Comparison of ENCODE assay signal across 8 cellular contexts in the genomic region with DNA sequence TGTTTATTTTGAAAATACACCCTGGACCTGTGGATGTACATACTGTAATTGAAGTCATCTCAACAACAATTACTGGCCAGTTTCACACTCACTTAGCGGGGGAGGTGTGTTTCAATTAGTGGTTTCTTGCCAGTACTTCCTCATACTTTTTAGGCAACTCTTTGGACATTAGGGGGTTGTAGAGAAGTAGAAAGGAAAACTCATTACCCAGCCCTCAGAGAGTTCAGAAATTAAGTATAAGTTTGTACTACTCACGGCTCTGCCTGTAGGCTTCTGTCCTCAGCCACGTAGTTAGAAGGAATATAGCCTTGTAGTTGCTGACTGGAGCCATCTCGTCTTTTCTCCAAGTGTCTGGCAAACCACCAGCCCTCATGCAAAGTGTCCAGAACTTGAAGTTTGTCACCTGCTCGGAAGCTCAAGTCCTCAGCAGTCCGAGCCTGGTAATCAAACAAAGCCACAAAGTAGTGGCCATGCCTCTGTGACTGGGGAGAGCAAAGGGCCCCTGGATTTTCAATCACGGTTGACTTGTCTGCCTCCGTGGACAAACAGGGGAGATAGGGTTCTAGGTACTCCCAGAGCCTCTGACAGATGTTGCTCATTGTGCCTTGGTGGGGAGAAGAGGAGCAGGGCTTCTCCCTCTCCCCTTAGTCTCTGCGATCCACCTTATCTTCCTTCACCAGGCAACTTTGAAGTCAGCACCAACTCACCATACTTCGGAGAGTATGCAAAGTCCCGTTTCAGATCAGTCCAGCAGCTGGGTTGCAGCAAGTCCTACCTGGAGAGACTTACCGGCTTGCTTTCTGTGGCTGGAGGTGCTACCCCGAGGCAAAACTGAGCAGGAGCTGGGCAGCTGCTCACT. TPM values are rescaled to one million over a fixed set of nuclear protein-coding genes. Genes with fewer than 3 reads are reported as not detected.
DNase-seq lines count a peak whose midpoint lies in the region; ATAC-seq and TF ChIP-seq lines count a peak whose summit lies in the region.

No MANE protein-coding gene starts in this region.

- POLR2A ChIA-PET in PC-9 (lab: Charles Lee; ENCODE audit: unreplicated experiment) (interaction anchor here (0.6 to 1.4 kb wide), 5 partner anchors 17 to 1542 kb away, joined by 3 to 7 read pairs (median 3); partner anchors contain the start of genes GOPC and NT5DC1), T-cell (lab: Charles Lee) (no interaction called here)
- POLR2A ChIA-PET in CD8-positive, alpha-beta memory T cell (lab: Charles Lee), result no interaction called here

- no peaks in the 10 kb centered on the region for H3K36me3 Mint-ChIP-seq in CD8-positive, alpha-beta memory T cell
- no peaks in the 10 kb centered on the region for H3K36me3 Mint-ChIP-seq in T-cell

- H3K4me1 ChIP-seq in PC-9 (replicated peaks; ENCODE audit: insufficient read depth), result peaks cover 52% of the 10 kb centered on the region
- H3K4me1 ChIP-seq in hepatocyte (ENCODE audit: insufficient read depth), result peaks cover 6% of the 10 kb centered on the region
- no peaks in the 10 kb centered on the region for H3K4me1 ChIP-seq in upper lobe of right lung
- no peaks in the 10 kb centered on the region for H3K4me1 ChIP-seq in CD8-positive, alpha-beta memory T cell (ENCODE audit: insufficient read depth, low read length)

- no peaks in the 10 kb centered on the region for H3K4me1 Mint-ChIP-seq in CD8-positive, alpha-beta memory T cell
- no peaks in the 10 kb centered on the region for H3K4me1 Mint-ChIP-seq in T-cell

- H2AFZ ChIP-seq in PC-9 (peak overlapping the region; percentile 86), hepatocyte (peak overlapping the region; percentile 31)

- intact Hi-C loops in PC-9 (cut with micrococcal nuclease; ENCODE audit: unreplicated experiment), result loop anchor here (1.0 to 5.0 kb wide), 3 partner anchors 40 to 1058 kb away; partner anchors contain the start of gene NT5DC1
- intact Hi-C loops in upper lobe of right lung (cut with DNase I), result no loop called here

- TF ChIP-seq CTCF in PC-9 (conservative IDR thresholded peaks at IDR 0.05) (no peak), hepatocyte (IDR thresholded peaks at IDR 0.05; ENCODE audit: poor library complexity) (no peak), upper lobe of right lung (IDR thresholded peaks at IDR 0.05) (no peak)

- H3K27ac ChIP-seq in PC-9 (peak overlapping the region; percentile 91), hepatocyte (peak overlapping the region; percentile 83), upper lobe of right lung (peak overlapping the region; percentile 89)
- H3K27ac ChIP-seq in CD8-positive, alpha-beta memory T cell (ENCODE audit: low read depth, low read length), result no peak overlapping the region

- H3K36me3 ChIP-seq in PC-9 (ENCODE audit: low read depth), result 0 out of 2 replicates have a peak, but pooled peaks cover 4% of the 10 kb centered on the region
- no peaks in the 10 kb centered on the region for H3K36me3 ChIP-seq in hepatocyte (replicated peaks; ENCODE audit: insufficient read depth, low read depth)
- no peaks in the 10 kb centered on the region for H3K36me3 ChIP-seq in upper lobe of right lung
- H3K36me3 ChIP-seq in CD8-positive, alpha-beta memory T cell (ENCODE audit: insufficient read depth, low read length), result no peaks in the 10 kb centered on the region

- H4K20me1 ChIP-seq in PC-9 (ENCODE audit: insufficient read depth) (no peaks in the 10 kb centered on the region), hepatocyte (ENCODE audit: insufficient read depth, poor library complexity, severe bottlenecking) (no peaks in the 10 kb centered on the region)

- DNase-seq in PC-9 (peak; percentile 24 to 87), hepatocyte (ENCODE audit: low spot score) (peak; percentile 38), upper lobe of right lung (peak; percentile 65), NCI-H2029 treated with DMSO at 0.1 percent for 48 hours (lab: John Stamatoyannopoulos, UW) (no peak), T-cell (no peak)
- DNase-seq in CD8-positive, alpha-beta memory T cell, result no peak

- CTCF ChIA-PET in PC-9 (lab: Charles Lee) (interaction anchor here (0.7 to 1.8 kb wide), 4 partner anchors 14 to 49 kb away, joined by 3 to 23 read pairs (median 4); no protein-coding TSS in a partner anchor), T-cell (lab: Charles Lee) (no interaction called here)
- CTCF ChIA-PET in CD8-positive, alpha-beta memory T cell (lab: Charles Lee), result no interaction called here

- H3K27me3 ChIP-seq in PC-9 (ENCODE audit: insufficient read depth, low read depth) (no peaks in the 10 kb centered on the region), hepatocyte (no peaks in the 10 kb centered on the region), upper lobe of right lung (no peaks in the 10 kb centered on the region)
- no peaks in the 10 kb centered on the region for H3K27me3 ChIP-seq in CD8-positive, alpha-beta memory T cell (ENCODE audit: insufficient read depth, low read length, poor library complexity, severe bottlenecking)

- H3F3A ChIP-seq in PC-9 (ENCODE audit: insufficient read depth, low read depth), result peaks cover 30% of the 10 kb centered on the region

- H3K4me2 ChIP-seq in PC-9 (peak overlapping the region; percentile 90), hepatocyte (peak overlapping the region; percentile 62)

- no peaks in the 10 kb centered on the region for H3K9me3 Mint-ChIP-seq in CD8-positive, alpha-beta memory T cell
- H3K9me3 Mint-ChIP-seq in T-cell, result no peaks in the 10 kb centered on the region

- no peak overlapping the region for H3K4me3 Mint-ChIP-seq in CD8-positive, alpha-beta memory T cell
- H3K4me3 Mint-ChIP-seq in T-cell, result no peak overlapping the region

- H3K27me3 Mint-ChIP-seq in CD8-positive, alpha-beta memory T cell, result peaks cover 7 to 15% of the 10 kb centered on the region in 2 donors
- peaks cover 7 to 17% of the 10 kb centered on the region in 2 donors for H3K27me3 Mint-ChIP-seq in T-cell

- no peaks in the 10 kb centered on the region for H3K9me2 ChIP-seq in PC-9 (ENCODE audit: insufficient read depth)
- H3K9me2 ChIP-seq in hepatocyte (replicated peaks; ENCODE audit: insufficient read depth), result no peaks in the 10 kb centered on the region

- 49% methylated on average over 13 of the region's 13 CpGs for WGBS in hepatocyte (ENCODE audit: low lambda C conversion rate, missing lambda C conversion rate)

- H3K4me3 ChIP-seq in PC-9 (peak overlapping the region; percentile 64), hepatocyte (peak overlapping the region; percentile 34), upper lobe of right lung (peak overlapping the region; percentile 53)
- H3K4me3 ChIP-seq in CD8-positive, alpha-beta memory T cell (ENCODE audit: low read length), result no peak overlapping the region

- H3K79me2 ChIP-seq in PC-9 (ENCODE audit: low read depth) (peaks cover 43% of the 10 kb centered on the region), hepatocyte (peaks cover 43% of the 10 kb centered on the region)

- no peak overlapping the region for H3K27ac Mint-ChIP-seq in CD8-positive, alpha-beta memory T cell
- H3K27ac Mint-ChIP-seq in T-cell, result no peak overlapping the region

- H3K9me3 ChIP-seq in PC-9 (ENCODE audit: insufficient read depth, low read depth) (no peaks in the 10 kb centered on the region), hepatocyte (ENCODE audit: low read depth) (no peaks in the 10 kb centered on the region), upper lobe of right lung (no peaks in the 10 kb centered on the region)
- H3K9me3 ChIP-seq in CD8-positive, alpha-beta memory T cell (ENCODE audit: low read length), result no peaks in the 10 kb centered on the region

- peak; percentile 83 for ATAC-seq in GM18519 (IDR thresholded peaks at IDR 0.05; ENCODE audit: low FRiP score, unreplicated experiment)
- ATAC-seq in HG02870 (IDR thresholded peaks at IDR 0.05; ENCODE audit: unreplicated experiment), result peak; percentile 83
- ATAC-seq in upper lobe of right lung, result peak; percentile 81
- no peak for ATAC-seq in T-cell (replicated peaks in 1 of 4)

- BruUV-seq in PC-9 (replicated peaks; lab: Mats Ljungman, UMichigan), result TSS peak; percentile 92

RNA-seq across cellular contexts. Expression of gene FRK, which starts 0.7 kb away (rescaled TPM):
- total RNA-seq in PC-9 (2021) (14.4 and 17.2 TPM in 2 replicates), hepatocyte (15.3 and 16.9 TPM in 2 replicates), upper lobe of right lung (7.2 TPM), T-cell (under 1 TPM; 0.02 to 0.07 (median 0.06) TPM)
- 2.5 and 2.7 TPM in 2 replicates for polyA plus RNA-seq in hepatocyte
- total RNA-seq in CD8-positive, alpha-beta memory T cell, result under 1 TPM; 0.04 to 0.07 TPM
- polyA plus RNA-seq in CD8-positive, alpha-beta memory T cell, result not detected

RNA-seq across cellular contexts. Expression of gene NT5DC1, which starts 40.7 kb away (rescaled TPM):
- total RNA-seq in PC-9 (2021) (33.2 and 33.5 TPM in 2 replicates), hepatocyte (10.3 and 11.4 TPM in 2 replicates), upper lobe of right lung (49.7 TPM), T-cell (10 to 100 TPM; 33.8 to 47.3 (median 38.1) TPM)
- polyA plus RNA-seq in hepatocyte, result 27.8 and 39.2 TPM in 2 replicates
- 10 to 100 TPM; 46.3 to 47.6 TPM for total RNA-seq in CD8-positive, alpha-beta memory T cell
- polyA plus RNA-seq in CD8-positive, alpha-beta memory T cell, result 57.1 TPM

Comparison
In these comparisons a context has a peak if more than half of its experiments do, and no peak if none do; other contexts are left out.
1. ATAC-seq: peak in GM18519 (single experiment), HG02870 (single experiment) and upper lobe of right lung (single experiment); none in T-cell (0 of 4).
2. DNase-seq: peak in PC-9 (2 of 2), hepatocyte (single experiment) and upper lobe of right lung (single experiment); none in NCI-H2029 treated with DMSO at 0.1 percent for 48 hours (single experiment), CD8-positive, alpha-beta memory T cell (0 of 5) and T-cell (0 of 34).